14 cellular contexts compared by ENCODE assay signal in genomic region chr1:171656206-171656605, GRCh38. TPM values are rescaled to one million over a fixed set of nuclear protein-coding genes. Genes with fewer than 3 reads are reported as not detected.
"Had no signal": no experiment of that assay in that cellular context is flagged by ENCODE, and none has a peak within 500 bp of the region (broad histone marks: within the 10 kb centered on the region; RNA-seq: fewer than 3 reads in every experiment).

No MANE protein-coding gene starts in this region.

RNA-seq across cellular contexts. Expression of gene MYOC, which starts 3.7 kb away (rescaled TPM):
- total RNA-seq: activated naive CD4-positive, alpha-beta T cell treated with anti-CD3 and anti-CD28 coated beads, Interleukin-2, amount 50 U/mL, for 72 hours; fibroblast of villous mesenchyme; left lobe of liver; neural crest cell; SK-MEL-5; WTC11 had no signal

RNA-seq across cellular contexts. Expression of gene MYOCOS, which starts 34.2 kb away (rescaled TPM):
- total RNA-seq: aorta, left lobe of liver, mucosa of gallbladder, omental fat pad, posterior vena cava, right atrium auricular region, SK-MEL-5, suprapubic skin, upper lobe of left lung, WTC11 had no signal
- polyA plus RNA-seq: adipose tissue, aorta had no signal
